Comparison of ENCODE assay signal across 36 cellular contexts in the genomic region with DNA sequence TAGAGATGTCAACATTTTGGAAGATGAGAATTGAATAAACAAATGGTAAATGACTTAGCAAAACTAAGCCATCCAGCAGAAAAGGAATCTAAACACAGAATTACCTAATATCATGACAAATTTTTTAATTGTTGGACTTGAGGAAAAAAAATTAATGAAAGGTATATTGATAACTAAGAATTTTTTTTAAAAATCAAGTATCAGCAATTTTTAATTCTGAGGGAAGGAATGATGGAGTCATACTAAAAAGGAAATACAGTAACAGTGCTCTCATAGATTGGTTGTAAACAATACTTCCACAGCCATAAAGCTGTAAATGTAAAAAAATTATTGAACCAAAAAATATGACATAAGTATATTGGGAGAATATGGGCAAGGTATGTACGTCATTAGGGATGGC.
"Had no signal": no experiment of that assay in that cellular context is flagged by ENCODE, and none has a peak within 500 bp of the region (broad histone marks: within the 10 kb centered on the region; RNA-seq: fewer than 3 reads in every experiment).

No MANE protein-coding gene starts in this region.

- H3K27ac Mint-ChIP-seq: activated B cell treated with CpG ODN at 0.5 μM for 24 hours; activated CD4-positive, alpha-beta memory T cell treated with anti-CD3 and anti-CD28 coated beads for 36 hours; activated CD4-positive, alpha-beta T cell treated with anti-CD3 and anti-CD28 coated beads, Interleukin-2, amount 10 ng/mL, durations not matched to agents 24 days and 14 days; activated CD8-positive, alpha-beta memory T cell treated with anti-CD3 and anti-CD28 coated beads, Interleukin-2, amount 10 ng/mL, durations not matched to agents 7 days and 5 days; activated CD8-positive, alpha-beta T cell treated with anti-CD3 and anti-CD28 coated beads, Interleukin-2, amount 10 ng/mL, durations not matched to agents 7 days and 5 days; activated naive CD4-positive, alpha-beta T cell treated with anti-CD3 and anti-CD28 coated beads for 36 hours; activated naive CD4-positive, alpha-beta T cell treated with anti-CD3 and anti-CD28 coated beads, Interleukin-2, amount 50 U/mL, for 24 hours; activated naive CD8-positive, alpha-beta T cell treated with anti-CD3 and anti-CD28 coated beads for 36 hours; activated naive CD8-positive, alpha-beta T cell treated with anti-CD3 and anti-CD28 coated beads, Interleukin-2, amount 50 U/mL, for 24 hours; activated T-helper 1 cell treated with anti-CD3 and anti-CD28 coated beads, Interleukin-12 subunit alpha, Interleukin-12 subunit beta, Interleukin-2, Interleukin-4 antibody, amounts not matched to agents 30 ng/mL and 10 ng/mL and 1 ng/mL, durations not matched to agents 14 hours and 24 hours and 36 hours; activated T-helper 2 cell treated with anti-CD3 and anti-CD28 coated beads, Interferon-gamma antibody, Interleukin-2, Interleukin-4, amounts not matched to agents 10 μg/mL and 5 μg/mL and 100 μg/mL, durations not matched to agents 14 hours and 24 hours and 36 hours; dendritic cell treated with granulocyte-macrophage colony-stimulating factor and Interleukin-4, amounts not matched to agents 40 ng/mL and 50 ng/mL, for 4 days; effector memory CD8-positive, alpha-beta T cell; T-helper 17 cell; T-helper 2 cell treated with Interferon-gamma antibody and Interleukin-4, amounts not matched to agents 5 μg/mL and 100 μg/mL, for 36 hours had no signal

- H3K4me3 Mint-ChIP-seq: activated B cell treated with CpG ODN at 0.5 μM for 24 hours; activated CD4-positive, alpha-beta memory T cell treated with anti-CD3 and anti-CD28 coated beads for 36 hours; activated CD4-positive, alpha-beta T cell treated with anti-CD3 and anti-CD28 coated beads, Interleukin-2, amount 10 ng/mL, durations not matched to agents 24 days and 14 days; activated CD8-positive, alpha-beta memory T cell treated with anti-CD3 and anti-CD28 coated beads, Interleukin-2, amount 10 ng/mL, durations not matched to agents 7 days and 5 days; activated CD8-positive, alpha-beta T cell treated with anti-CD3 and anti-CD28 coated beads, Interleukin-2, amount 10 ng/mL, durations not matched to agents 7 days and 5 days; activated naive CD4-positive, alpha-beta T cell treated with anti-CD3 and anti-CD28 coated beads for 36 hours; activated naive CD4-positive, alpha-beta T cell treated with anti-CD3 and anti-CD28 coated beads, Interleukin-2, amount 50 U/mL, for 24 hours; activated naive CD8-positive, alpha-beta T cell treated with anti-CD3 and anti-CD28 coated beads for 36 hours; activated naive CD8-positive, alpha-beta T cell treated with anti-CD3 and anti-CD28 coated beads, Interleukin-2, amount 50 U/mL, for 24 hours; activated T-helper 1 cell treated with anti-CD3 and anti-CD28 coated beads, Interleukin-12 subunit alpha, Interleukin-12 subunit beta, Interleukin-2, Interleukin-4 antibody, amounts not matched to agents 30 ng/mL and 10 ng/mL and 1 ng/mL, durations not matched to agents 14 hours and 24 hours and 36 hours; dendritic cell treated with granulocyte-macrophage colony-stimulating factor and Interleukin-4, amounts not matched to agents 40 ng/mL and 50 ng/mL, for 4 days; effector memory CD8-positive, alpha-beta T cell; T-helper 17 cell; T-helper 2 cell treated with Interferon-gamma antibody and Interleukin-4, amounts not matched to agents 5 μg/mL and 100 μg/mL, for 36 hours had no signal

- H3K36me3 ChIP-seq: adrenal gland, cardiac muscle cell, esophagus muscularis mucosa, gastroesophageal sphincter had no signal

- H3K9me3 ChIP-seq: adrenal gland, body of pancreas, esophagus muscularis mucosa, gastroesophageal sphincter, heart right ventricle had no signal

- H3K4me3 ChIP-seq: adrenal gland, body of pancreas, cardiac muscle cell, coronary artery, dorsolateral prefrontal cortex, esophagus muscularis mucosa, gastroesophageal sphincter, heart right ventricle had no signal

- H3K27me3 ChIP-seq: adrenal gland, body of pancreas, cardiac muscle cell, dorsolateral prefrontal cortex, esophagus muscularis mucosa, foreskin keratinocyte, gastroesophageal sphincter, heart right ventricle had no signal

- H3K4me1 ChIP-seq: gastroesophageal sphincter had no signal

- DNase-seq: activated B cell treated with CpG ODN at 0.5 μM for 24 hours; activated CD4-positive, alpha-beta memory T cell treated with anti-CD3 and anti-CD28 coated beads for 36 hours; activated CD4-positive, alpha-beta T cell treated with anti-CD3 and anti-CD28 coated beads, Interleukin-2, amount 10 ng/mL, durations not matched to agents 24 days and 14 days; activated CD8-positive, alpha-beta memory T cell treated with anti-CD3 and anti-CD28 coated beads, Interleukin-2, amount 10 ng/mL, durations not matched to agents 7 days and 5 days; activated CD8-positive, alpha-beta memory T cell treated with anti-CD3 and anti-CD28 coated beads, Interleukin-2, amount 50 U/mL, for 4 hours; activated CD8-positive, alpha-beta T cell treated with anti-CD3 and anti-CD28 coated beads, Interleukin-2, amount 10 ng/mL, durations not matched to agents 7 days and 5 days; activated effector memory CD4-positive, alpha-beta T cell treated with anti-CD3 and anti-CD28 coated beads, Interleukin-2, amount 50 U/mL, for 16 hours; activated naive CD4-positive, alpha-beta T cell treated with anti-CD3 and anti-CD28 coated beads for 36 hours; activated naive CD8-positive, alpha-beta T cell treated with anti-CD3 and anti-CD28 coated beads for 36 hours; activated naive CD8-positive, alpha-beta T cell treated with anti-CD3 and anti-CD28 coated beads, Interleukin-2, amount 50 U/mL, for 24 hours; activated T-cell treated with anti-CD3 and anti-CD28 coated beads, Interleukin-2, amount 50 U/mL, for 1 hour; activated T-cell treated with anti-CD3 and anti-CD28 coated beads, Interleukin-2, amount 50 U/mL, for 48 hours; adrenal gland; amygdala; aorta; body of pancreas; central memory CD4-positive, alpha-beta T cell; cerebellar nuclear complex; dorsolateral prefrontal cortex; effector memory CD8-positive, alpha-beta T cell; heart right ventricle; T-helper 1 cell; T-helper 17 cell; T1000; WERI-Rb-1 had no signal

- ATAC-seq: activated CD4-positive, CD25-positive, alpha-beta regulatory T cell treated with anti-CD3 and anti-CD28 coated beads, Interleukin-2, amount 50 U/mL, for 24 hours; activated CD8-positive, alpha-beta memory T cell treated with anti-CD3 and anti-CD28 coated beads, Interleukin-2, amount 10 ng/mL, durations not matched to agents 7 days and 5 days; activated CD8-positive, alpha-beta T cell treated with anti-CD3 and anti-CD28 coated beads, Interleukin-2, amount 10 ng/mL, durations not matched to agents 7 days and 5 days; activated naive CD8-positive, alpha-beta T cell treated with anti-CD3 and anti-CD28 coated beads, Interleukin-2, amount 50 U/mL, for 24 hours; body of pancreas; effector memory CD8-positive, alpha-beta T cell; foreskin keratinocyte; gastroesophageal sphincter; heart right ventricle; T-helper 17 cell had no signal

- H3K9me3 Mint-ChIP-seq: activated B cell treated with CpG ODN at 0.5 μM for 24 hours; activated CD4-positive, alpha-beta memory T cell treated with anti-CD3 and anti-CD28 coated beads for 36 hours; activated CD4-positive, alpha-beta T cell treated with anti-CD3 and anti-CD28 coated beads, Interleukin-2, amount 10 ng/mL, durations not matched to agents 24 days and 14 days; activated naive CD4-positive, alpha-beta T cell treated with anti-CD3 and anti-CD28 coated beads for 36 hours; activated naive CD4-positive, alpha-beta T cell treated with anti-CD3 and anti-CD28 coated beads, Interleukin-2, amount 50 U/mL, for 24 hours; activated naive CD8-positive, alpha-beta T cell treated with anti-CD3 and anti-CD28 coated beads for 36 hours; activated naive CD8-positive, alpha-beta T cell treated with anti-CD3 and anti-CD28 coated beads, Interleukin-2, amount 50 U/mL, for 24 hours; activated T-helper 1 cell treated with anti-CD3 and anti-CD28 coated beads, Interleukin-12 subunit alpha, Interleukin-12 subunit beta, Interleukin-2, Interleukin-4 antibody, amounts not matched to agents 30 ng/mL and 10 ng/mL and 1 ng/mL, durations not matched to agents 14 hours and 24 hours and 36 hours; activated T-helper 2 cell treated with anti-CD3 and anti-CD28 coated beads, Interferon-gamma antibody, Interleukin-2, Interleukin-4, amounts not matched to agents 10 μg/mL and 5 μg/mL and 100 μg/mL, durations not matched to agents 14 hours and 24 hours and 36 hours; dendritic cell treated with granulocyte-macrophage colony-stimulating factor and Interleukin-4, amounts not matched to agents 40 ng/mL and 50 ng/mL, for 4 days; effector memory CD8-positive, alpha-beta T cell; T-helper 2 cell treated with Interferon-gamma antibody and Interleukin-4, amounts not matched to agents 5 μg/mL and 100 μg/mL, for 36 hours had no signal

- H3K27ac ChIP-seq: adrenal gland, cardiac muscle cell, coronary artery, dorsolateral prefrontal cortex, esophagus muscularis mucosa, foreskin keratinocyte, gastroesophageal sphincter, heart right ventricle, WERI-Rb-1 had no signal

- H3K27me3 Mint-ChIP-seq: activated B cell treated with CpG ODN at 0.5 μM for 24 hours; activated CD4-positive, alpha-beta memory T cell treated with anti-CD3 and anti-CD28 coated beads for 36 hours; activated CD4-positive, alpha-beta T cell treated with anti-CD3 and anti-CD28 coated beads, Interleukin-2, amount 10 ng/mL, durations not matched to agents 24 days and 14 days; activated CD8-positive, alpha-beta memory T cell treated with anti-CD3 and anti-CD28 coated beads, Interleukin-2, amount 10 ng/mL, durations not matched to agents 7 days and 5 days; activated naive CD4-positive, alpha-beta T cell treated with anti-CD3 and anti-CD28 coated beads, Interleukin-2, amount 50 U/mL, for 24 hours; activated naive CD8-positive, alpha-beta T cell treated with anti-CD3 and anti-CD28 coated beads for 36 hours; activated naive CD8-positive, alpha-beta T cell treated with anti-CD3 and anti-CD28 coated beads, Interleukin-2, amount 50 U/mL, for 24 hours; dendritic cell treated with granulocyte-macrophage colony-stimulating factor and Interleukin-4, amounts not matched to agents 40 ng/mL and 50 ng/mL, for 4 days; effector memory CD8-positive, alpha-beta T cell; T-helper 17 cell had no signal

- H3K36me3 Mint-ChIP-seq: activated CD4-positive, alpha-beta memory T cell treated with anti-CD3 and anti-CD28 coated beads for 36 hours had no signal
